Comparison of ENCODE assay signal across 1 cellular context in genomic region chr1:171753685-171754380, GRCh38.
TF ChIP-seq lines count a peak whose summit lies in the region.

No MANE protein-coding gene starts in this region.

TF ChIP-seq in SK-N-SH, 30 proteins besides CTCF, POLR2A, EP300 and RAD21:
- no peak for TF ChIP-seq MXI1 (IDR thresholded peaks at IDR 0.05; ENCODE audit: low read depth, low read length)
- no peak for TF ChIP-seq RXRA (IDR thresholded peaks at IDR 0.05; ENCODE audit: borderline replicate concordance, low read depth)
- no peak for TF ChIP-seq USF1 (IDR thresholded peaks at IDR 0.05; ENCODE audit: borderline replicate concordance, low read depth)
- TF ChIP-seq JUND (IDR thresholded peaks at IDR 0.05) = no peak
- no peak for TF ChIP-seq MEF2A (IDR thresholded peaks at IDR 0.05; ENCODE audit: borderline replicate concordance, low read depth)
